ENCODE assay signal across 16 cellular contexts in genomic region chr10:95035343-95036283, GRCh38. TPM values are rescaled to one million over a fixed set of nuclear protein-coding genes. Genes with fewer than 3 reads are reported as not detected.
A peak's percentile ranks its signal among the peaks of the same experiment; 100 is the strongest.
DNase-seq lines count a peak whose midpoint lies in the region; ATAC-seq, FAIRE-seq and TF ChIP-seq lines count a peak whose summit lies in the region.
"Had no signal": no experiment of that assay in that cellular context is flagged by ENCODE, and none has a peak within 500 bp of the region (broad histone marks: within the 10 kb centered on the region; RNA-seq: fewer than 3 reads in every experiment).

No MANE protein-coding gene starts in this region.

- POLR2A ChIA-PET in K562 (lab: Yijun Ruan, JAX), result no interaction called here

- CTCF ChIA-PET in K562 (lab: Yijun Ruan, JAX; ENCODE audit: low intra/inter-chr PET ratio), result no interaction called here

- no peak overlapping the region for H3K9ac ChIP-seq in K562 (ENCODE audit: insufficient read depth in 1 of 2, low read depth in 2 of 2, low read length in 2 of 2)

- TF ChIP-seq EP300 in K562 (IDR thresholded peaks at IDR 0.05; ENCODE audit: low read length), result 0 out of 2 replicates have a peak, but pooled peaks have one; percentile 15

- no peak overlapping the region for H3K4me2 ChIP-seq in K562 (ENCODE audit: insufficient read depth, low read length)

- ATAC-seq in K562 (no peak), upper lobe of right lung (peak; percentile 67), HG03442 (IDR thresholded peaks at IDR 0.05; ENCODE audit: unreplicated experiment) (no peak)
- ATAC-seq: SK-N-SH treated with all-trans-retinoic acid at 6 μM for 48 hours had no signal

- H3K4me1 ChIP-seq in K562 (replicated peaks in 1 of 2; ENCODE audit: control insufficient read depth in 2 of 2, insufficient read depth in 2 of 2, low read length in 2 of 2) (no peaks in the 10 kb centered on the region), upper lobe of right lung (no peaks in the 10 kb centered on the region)
- H3K4me1 ChIP-seq: Peyer's patch had no signal

- H3K36me3 ChIP-seq in K562 (ENCODE audit: control insufficient read depth, insufficient read depth, low read length) (no peaks in the 10 kb centered on the region), upper lobe of right lung (no peaks in the 10 kb centered on the region)
- H3K36me3 ChIP-seq: Peyer's patch had no signal

- 0% methylated on average over 4 of the region's 4 CpGs for WGBS in K562 (ENCODE audit: insufficient coverage, low coverage, missing lambda C conversion rate)

- in situ Hi-C loops in K562 (cut with MboI), result no loop called here

- TF ChIP-seq POLR2A in K562 (conservative IDR thresholded peaks at IDR 0.05), result no peak

- no peak for FAIRE-seq in K562 (lab: Jason Lieb, UNC)
- FAIRE-seq: GM18507 had no signal

- no peaks in the 10 kb centered on the region for H3K27me3 ChIP-seq in K562 (ENCODE audit: control insufficient read depth in 2 of 2, insufficient read depth in 2 of 2, low read length in 2 of 2)
- H3K27me3 ChIP-seq in upper lobe of right lung, result no peaks in the 10 kb centered on the region
- H3K27me3 ChIP-seq: Peyer's patch had no signal

- H3K9me3 ChIP-seq in K562 (replicated peaks; ENCODE audit: control insufficient read depth, insufficient read depth, low read depth, low read length), result no peaks in the 10 kb centered on the region
- no peaks in the 10 kb centered on the region for H3K9me3 ChIP-seq in upper lobe of right lung
- H3K9me3 ChIP-seq: Peyer's patch had no signal

- no peaks in the 10 kb centered on the region for H4K20me1 ChIP-seq in K562 (replicated peaks; ENCODE audit: control insufficient read depth, insufficient read depth, low read length)

- intact Hi-C loops in K562 (cut with micrococcal nuclease), result no loop called here
- intact Hi-C loops in upper lobe of right lung (cut with DNase I), result no loop called here

- TF ChIP-seq RAD21 in K562 (CRISPR knock-in tag; conservative IDR thresholded peaks at IDR 0.05 in 1 of 2, IDR thresholded peaks at IDR 0.05 in 1 of 2), result no peak

- H3K4me3 ChIP-seq in K562 (no peak overlapping the region), upper lobe of right lung (no peak overlapping the region)
- H3K4me3 ChIP-seq: Peyer's patch had no signal

- no TSS peak for BruUV-seq in K562 (replicated peaks; lab: Mats Ljungman, UMichigan)

- DNase-seq in DMS53 (lab: John Stamatoyannopoulos, UW) (peak; percentile 93), NCI-H460 (ENCODE audit: extremely low read depth, low read depth) (peak; percentile 14), K562 (ENCODE audit: extremely low read depth in 1 of 4, low spot score in 3 of 4) (no peak), upper lobe of right lung (no peak), CD1c-positive myeloid dendritic cell (ENCODE audit: extremely low spot score) (no peak)
- no peak for DNase-seq in activated CD4-positive, alpha-beta T cell treated with anti-CD3 and anti-CD28 coated beads for 48 hours
- DNase-seq: DMS153, H9, NCI-H1436, Peyer's patch, Right ventricle myocardium superior had no signal

- no peaks in the 10 kb centered on the region for H3K9me1 ChIP-seq in K562 (ENCODE audit: control insufficient read depth, insufficient read depth, low read length)

- no peak overlapping the region for H3K27ac ChIP-seq in K562 (ENCODE audit: extremely low read depth, low read depth, low read length)
- no peak overlapping the region for H3K27ac ChIP-seq in upper lobe of right lung
- H3K27ac ChIP-seq: Peyer's patch had no signal

- no peaks in the 10 kb centered on the region for H3K79me2 ChIP-seq in K562 (ENCODE audit: control insufficient read depth, insufficient read depth, low read length)

- TF ChIP-seq CTCF in K562 (IDR thresholded peaks at IDR 0.05 in 2 of 3, conservative IDR thresholded peaks at IDR 0.05 in 1 of 3; ENCODE audit: insufficient read depth in 2 of 3, low read depth in 1 of 3, low read length in 3 of 3) (no peak), upper lobe of right lung (IDR thresholded peaks at IDR 0.05) (no peak)

- no peak overlapping the region for H2AFZ ChIP-seq in K562 (ENCODE audit: low read depth, low read length)

TF ChIP-seq in K562, 482 proteins besides CTCF, POLR2A, EP300 and RAD21:
- TF ChIP-seq ATF3 (IDR thresholded peaks at IDR 0.05) (peak; percentile 75; the same call in 1 of the 2 replicates), ATF3 (CRISPR knock-in tag; conservative IDR thresholded peaks at IDR 0.05) (no peak), NR2C2 (CRISPR knock-in tag; IDR thresholded peaks at IDR 0.05) (no peak), NR2C2 (tag; IDR thresholded peaks at IDR 0.05) (0 out of 2 replicates have a peak, but pooled peaks have one; percentile 17), CBFA2T3 (IDR thresholded peaks at IDR 0.05) (no peak), ATF7 (IDR thresholded peaks at IDR 0.05) (peak; percentile 81), JUND (IDR thresholded peaks at IDR 0.05; ENCODE audit: borderline replicate concordance, low read depth, low read length) (peak; percentile 42; the same call in 1 of the 2 replicates), JUND (tag; IDR thresholded peaks at IDR 0.05; ENCODE audit: borderline replicate concordance, low read depth, low read length) (no peak; the same call in 2 of the 3 replicates), PKNOX1 (IDR thresholded peaks at IDR 0.05) (peak; percentile 16; the same call in 1 of the 2 replicates), TCF7L2 (IDR thresholded peaks at IDR 0.05; ENCODE audit: low read depth, low read length) (no peak), CEBPG (CRISPR knock-in tag; IDR thresholded peaks at IDR 0.05) (no peak), CEBPG (tag; conservative IDR thresholded peaks at IDR 0.05 in 1 of 2, IDR thresholded peaks at IDR 0.05 in 1 of 2) (peak in 1 of 2 experiments; percentile 86; a peak in 2 of 4 replicates)

RNA-seq across cellular contexts. Expression of gene CYP2C8, which starts 33.7 kb away (rescaled TPM):
- not detected in 2 replicates for total RNA-seq in NCI-H460 (2014; rRNA removed; shearing (Covaris generic))
- polyA plus RNA-seq in NCI-H460 (2014; cell fraction: nucleus; rRNA removed), result not detected in 2 replicates
- not detected in 2 replicates for total RNA-seq in K562 (2011; cell fraction: chromatin; rRNA removed; ENCODE audit: low replicate concordance)
- not detected in 2 replicates for total RNA-seq in K562 (2011; cell fraction: nucleolus; rRNA removed)
- not detected in 2 replicates for total RNA-seq in K562 (2011; cell fraction: nucleoplasm; rRNA removed)
- 0.09 TPM in 1 of 2 replicates, not detected in the other for total RNA-seq in K562 (2014; rRNA removed)
- 0.11 TPM in 1 of 2 replicates, not detected in the other for total RNA-seq in K562 (2014; rRNA removed; fragmentation: Illumina TruSeq; extraction: Trizol)
- total RNA-seq in K562 (2015; rRNA removed; fragmentation: Illumina TruSeq; extraction: Trizol), result not detected in 2 replicates
- total RNA-seq in K562 (2021), result 0.16 and 0.49 TPM in 2 replicates
- polyA plus RNA-seq in K562 (2011; rRNA removed), result 0.07 TPM in 1 of 2 replicates, not detected in the other
- not detected in 2 replicates for polyA plus RNA-seq in K562 (2011; cell fraction: cytosol; rRNA removed)
- polyA plus RNA-seq in K562 (2011; cell fraction: nucleus; rRNA removed), result 0.20 TPM in 2 replicates
- polyA plus RNA-seq in K562 (2012), result not detected in 2 replicates
- polyA plus RNA-seq in K562 (2014; fragmentation: Illumina TruSeq; extraction: Trizol), result 0.06 TPM in 1 of 2 replicates, not detected in the other
- polyA plus RNA-seq in K562 (2014; fragmentation: Nextera tagmentation; extraction: Ambion mirVana), result not detected
- polyA plus RNA-seq in K562 (2014; rRNA removed), result not detected in 2 replicates
- polyA minus RNA-seq in K562 (2011; rRNA and poly(A)+ RNA removed), result not detected in 2 replicates
- not detected in 2 replicates for polyA minus RNA-seq in K562 (2011; cell fraction: cytosol; rRNA and poly(A)+ RNA removed)
- not detected in 2 replicates for polyA minus RNA-seq in K562 (2011; cell fraction: nucleus; rRNA and poly(A)+ RNA removed)
- total RNA-seq in upper lobe of right lung, result 0.46 TPM
- total RNA-seq: HT1080 had no signal
- polyA plus RNA-seq: BJ had no signal

Comparison
In these comparisons a context has a peak if more than half of its experiments do, and no peak if none do; other contexts are left out.
1. DNase-seq: peak in DMS53 (single experiment) and NCI-H460 (single experiment); none in K562 (0 of 4), upper lobe of right lung (single experiment), CD1c-positive myeloid dendritic cell (single experiment) and activated CD4-positive, alpha-beta T cell treated with anti-CD3 and anti-CD28 coated beads for 48 hours (single experiment).